Comparison of ENCODE assay signal across 11 cellular contexts in the genomic region with DNA sequence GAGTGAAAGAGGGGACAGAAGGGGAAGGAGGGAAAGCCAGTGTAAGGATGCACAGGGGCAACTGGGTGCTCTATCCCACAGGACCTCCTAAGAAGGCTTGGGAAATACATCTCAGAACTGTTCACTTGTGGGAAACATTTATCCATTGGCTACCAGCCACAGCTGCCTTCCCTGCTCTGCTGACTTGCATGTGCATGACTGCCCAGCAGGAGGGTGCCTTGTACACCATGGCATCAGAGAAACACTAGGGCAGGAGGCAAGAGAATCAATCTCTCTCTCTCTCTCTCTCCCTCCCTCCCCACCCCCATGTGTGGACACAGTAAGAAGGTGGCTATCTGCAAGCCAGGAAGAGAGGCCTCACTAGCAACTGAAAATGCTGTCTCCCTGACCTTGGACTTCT.
DNase-seq lines count a peak whose midpoint lies in the region; ATAC-seq and TF ChIP-seq lines count a peak whose summit lies in the region.
"Had no signal": no experiment of that assay in that cellular context is flagged by ENCODE, and none has a peak within 500 bp of the region (broad histone marks: within the 10 kb centered on the region; RNA-seq: fewer than 3 reads in every experiment).

No MANE protein-coding gene starts in this region.

- POLR2A ChIA-PET in activated CD8-positive, alpha-beta T cell treated with anti-CD3 and anti-CD28 coated beads for 36 hours (lab: Charles Lee): interaction anchor here (1.4 to 1.5 kb wide), 2 partner anchors 68 to 70 kb away, joined by 3 to 4 read pairs; no protein-coding TSS in a partner anchor
- POLR2A ChIA-PET in activated CD8-positive, alpha-beta T cell treated with anti-CD3 and anti-CD28 coated beads, Interleukin-2, amount 10 ng/mL, durations not matched to agents 7 days and 5 days (lab: Charles Lee): interaction anchor here (1.6 kb wide), 1 partner anchor 181 kb away, joined by 3 read pairs; no protein-coding TSS in a partner anchor

- peak overlapping the region; percentile 13 for H3K27ac Mint-ChIP-seq in activated CD8-positive, alpha-beta T cell treated with anti-CD3 and anti-CD28 coated beads for 36 hours
- H3K27ac Mint-ChIP-seq in activated CD8-positive, alpha-beta T cell treated with anti-CD3 and anti-CD28 coated beads, Interleukin-2, amount 10 ng/mL, durations not matched to agents 7 days and 5 days: no peak overlapping the region
- H3K27ac Mint-ChIP-seq: activated naive CD8-positive, alpha-beta T cell treated with anti-CD3 and anti-CD28 coated beads for 36 hours; stimulated activated effector memory CD8-positive, alpha-beta T cell treated with anti-CD3 and anti-CD28 coated beads, Interleukin-12 subunit alpha, Interleukin-12 subunit beta, amount 100 ng/mL, for 72 hours had no signal

- H3K4me3 ChIP-seq in cardiac fibroblast (replicated peaks in 1 of 2; ENCODE audit: low read depth in 2 of 2, low read length in 2 of 2): no peak overlapping the region

- DNase-seq in activated CD8-positive, alpha-beta T cell treated with anti-CD3 and anti-CD28 coated beads for 36 hours: peak; percentile 37
- no peak for DNase-seq in activated CD8-positive, alpha-beta T cell treated with anti-CD3 and anti-CD28 coated beads, Interleukin-2, amount 10 ng/mL, durations not matched to agents 7 days and 5 days
- peak; percentile 68 for DNase-seq in M059J (ENCODE audit: low read depth)
- DNase-seq in cardiac fibroblast (ENCODE audit: low read depth in 2 of 2): peak; percentile 70 to 85
- DNase-seq in pons (ENCODE audit: low spot score): peak; percentile 49
- no peak for DNase-seq in HPDE6-E6E7 (ENCODE audit: extremely low spot score)
- DNase-seq: activated naive CD8-positive, alpha-beta T cell treated with anti-CD3 and anti-CD28 coated beads for 36 hours; posterior cingulate gyrus had no signal

- H3K36me3 Mint-ChIP-seq in activated CD8-positive, alpha-beta T cell treated with anti-CD3 and anti-CD28 coated beads for 36 hours (ENCODE audit: low read depth): peaks cover 4% of the 10 kb centered on the region
- H3K36me3 Mint-ChIP-seq in activated CD8-positive, alpha-beta T cell treated with anti-CD3 and anti-CD28 coated beads, Interleukin-2, amount 10 ng/mL, durations not matched to agents 7 days and 5 days (ENCODE audit: low read depth): no peaks in the 10 kb centered on the region
- H3K36me3 Mint-ChIP-seq: stimulated activated effector memory CD8-positive, alpha-beta T cell treated with anti-CD3 and anti-CD28 coated beads, Interleukin-12 subunit alpha, Interleukin-12 subunit beta, amount 100 ng/mL, for 72 hours had no signal

- intact Hi-C loops in activated CD8-positive, alpha-beta T cell treated with anti-CD3 and anti-CD28 coated beads for 36 hours (cut with micrococcal nuclease): loop anchor here (10.0 kb wide), 1 partner anchor 259 kb away; no protein-coding TSS in a partner anchor

- H3K9me3 Mint-ChIP-seq in activated CD8-positive, alpha-beta T cell treated with anti-CD3 and anti-CD28 coated beads for 36 hours: no peaks in the 10 kb centered on the region
- no peaks in the 10 kb centered on the region for H3K9me3 Mint-ChIP-seq in activated CD8-positive, alpha-beta T cell treated with anti-CD3 and anti-CD28 coated beads, Interleukin-2, amount 10 ng/mL, durations not matched to agents 7 days and 5 days (ENCODE audit: insufficient read depth)
- H3K9me3 Mint-ChIP-seq: activated naive CD8-positive, alpha-beta T cell treated with anti-CD3 and anti-CD28 coated beads for 36 hours; stimulated activated effector memory CD8-positive, alpha-beta T cell treated with anti-CD3 and anti-CD28 coated beads, Interleukin-12 subunit alpha, Interleukin-12 subunit beta, amount 100 ng/mL, for 72 hours had no signal

- H3K4me1 Mint-ChIP-seq in activated CD8-positive, alpha-beta T cell treated with anti-CD3 and anti-CD28 coated beads for 36 hours (ENCODE audit: low read depth): peaks cover 50% of the 10 kb centered on the region
- peaks cover 62% of the 10 kb centered on the region for H3K4me1 Mint-ChIP-seq in activated CD8-positive, alpha-beta T cell treated with anti-CD3 and anti-CD28 coated beads, Interleukin-2, amount 10 ng/mL, durations not matched to agents 7 days and 5 days (ENCODE audit: low read depth)

- CTCF ChIA-PET in activated CD8-positive, alpha-beta T cell treated with anti-CD3 and anti-CD28 coated beads for 36 hours (lab: Charles Lee): interaction anchor here (0.7 to 19.4 kb wide), 14 partner anchors 8 to 265 kb away, joined by 3 to 418 read pairs (median 8); a partner anchor contains a TSS
- CTCF ChIA-PET in activated CD8-positive, alpha-beta T cell treated with anti-CD3 and anti-CD28 coated beads, Interleukin-2, amount 10 ng/mL, durations not matched to agents 7 days and 5 days (lab: Charles Lee): interaction anchor here (0.9 to 10.6 kb wide), 15 partner anchors 8 to 152 kb away, joined by 3 to 267 read pairs (median 6); a partner anchor contains a TSS

- no peak for TF ChIP-seq CTCF in activated CD8-positive, alpha-beta T cell treated with anti-CD3 and anti-CD28 coated beads for 36 hours (IDR thresholded peaks at IDR 0.05)
- peak; percentile 42 for TF ChIP-seq CTCF in cardiac fibroblast (IDR thresholded peaks at IDR 0.05; ENCODE audit: low read depth, low read length)

- H3K4me3 Mint-ChIP-seq in activated CD8-positive, alpha-beta T cell treated with anti-CD3 and anti-CD28 coated beads for 36 hours: no peak overlapping the region
- H3K4me3 Mint-ChIP-seq in activated CD8-positive, alpha-beta T cell treated with anti-CD3 and anti-CD28 coated beads, Interleukin-2, amount 10 ng/mL, durations not matched to agents 7 days and 5 days: no peak overlapping the region
- H3K4me3 Mint-ChIP-seq: activated naive CD8-positive, alpha-beta T cell treated with anti-CD3 and anti-CD28 coated beads for 36 hours; stimulated activated effector memory CD8-positive, alpha-beta T cell treated with anti-CD3 and anti-CD28 coated beads, Interleukin-12 subunit alpha, Interleukin-12 subunit beta, amount 100 ng/mL, for 72 hours had no signal

- ATAC-seq in activated CD8-positive, alpha-beta T cell treated with anti-CD3 and anti-CD28 coated beads for 36 hours: peak; percentile 35
- no peak for ATAC-seq in activated CD8-positive, alpha-beta T cell treated with anti-CD3 and anti-CD28 coated beads, Interleukin-2, amount 10 ng/mL, durations not matched to agents 7 days and 5 days
- ATAC-seq in GM18858 (IDR thresholded peaks at IDR 0.05; ENCODE audit: unreplicated experiment) (no peak), HG03571 (IDR thresholded peaks at IDR 0.05; ENCODE audit: unreplicated experiment) (no peak)
- ATAC-seq: stimulated activated effector memory CD8-positive, alpha-beta T cell treated with anti-CD3 and anti-CD28 coated beads, Interleukin-12 subunit alpha, Interleukin-12 subunit beta, amount 100 ng/mL, for 72 hours had no signal

- no peaks in the 10 kb centered on the region for H3K27me3 Mint-ChIP-seq in activated CD8-positive, alpha-beta T cell treated with anti-CD3 and anti-CD28 coated beads for 36 hours
- no peaks in the 10 kb centered on the region for H3K27me3 Mint-ChIP-seq in activated CD8-positive, alpha-beta T cell treated with anti-CD3 and anti-CD28 coated beads, Interleukin-2, amount 10 ng/mL, durations not matched to agents 7 days and 5 days (ENCODE audit: low read depth)
- H3K27me3 Mint-ChIP-seq: activated naive CD8-positive, alpha-beta T cell treated with anti-CD3 and anti-CD28 coated beads for 36 hours had no signal

Comparison
In these comparisons a context has a peak if more than half of its experiments do, and no peak if none do; other contexts are left out.
1. DNase-seq: peak in activated CD8-positive, alpha-beta T cell treated with anti-CD3 and anti-CD28 coated beads for 36 hours (single experiment), M059J (single experiment), cardiac fibroblast (2 of 2) and pons (single experiment); none in activated CD8-positive, alpha-beta T cell treated with anti-CD3 and anti-CD28 coated beads, Interleukin-2, amount 10 ng/mL, durations not matched to agents 7 days and 5 days (single experiment) and HPDE6-E6E7 (single experiment).